ENCODE assay signal across 8 cellular contexts in the genomic region with DNA sequence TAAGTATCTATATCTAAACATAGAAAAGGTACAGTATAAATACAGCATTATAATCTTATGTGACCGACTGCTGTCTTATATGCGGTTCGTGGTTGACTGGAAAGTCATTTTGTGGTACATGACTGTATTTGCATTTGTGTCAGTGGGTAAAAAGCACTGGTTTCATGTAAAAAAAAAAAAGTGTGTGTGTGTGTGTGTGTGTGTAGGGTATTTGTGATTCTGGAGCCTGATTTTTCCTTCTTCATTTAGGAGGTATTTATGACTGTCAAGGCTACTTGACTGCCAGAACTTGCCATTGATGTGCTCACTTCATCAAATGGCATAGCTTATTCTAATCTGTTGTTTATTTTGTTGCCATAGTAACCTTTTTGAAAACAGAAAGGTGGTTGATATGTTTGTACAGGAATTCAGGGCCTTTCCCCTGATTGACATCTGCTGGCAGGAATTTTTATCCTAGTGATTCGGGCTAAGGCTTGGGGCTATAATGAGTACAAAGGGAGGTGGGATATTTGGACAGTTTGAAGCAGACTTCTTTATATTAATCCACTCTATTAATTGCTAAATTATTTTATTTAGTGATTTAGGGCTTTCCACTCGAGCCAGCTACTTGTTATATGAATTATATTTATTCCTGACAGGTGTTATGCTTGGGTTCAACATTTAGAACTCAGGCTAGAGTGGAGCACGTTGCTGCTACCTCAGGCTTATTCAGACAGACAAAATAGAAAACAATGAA.
DNase-seq lines count a peak whose midpoint lies in the region; ATAC-seq and TF ChIP-seq lines count a peak whose summit lies in the region.

No MANE protein-coding gene starts in this region.

- no peaks in the 10 kb centered on the region for H3K27me3 ChIP-seq in Peyer's patch

- H3K4me3 ChIP-seq in choroid plexus epithelial cell (ENCODE audit: low read depth, low read length) (no peak overlapping the region), Peyer's patch (no peak overlapping the region)

- peak; percentile 4 for DNase-seq in CD1c-positive myeloid dendritic cell (ENCODE audit: extremely low spot score)
- DNase-seq in NCI-H526 treated with DMSO at 0.1 percent for 48 hours (lab: John Stamatoyannopoulos, UW) = peak; percentile 77
- DNase-seq in choroid plexus epithelial cell (ENCODE audit: low read depth) = peak; percentile 70
- peak; percentile 56 for DNase-seq in myocyte (ENCODE audit: low read depth)
- no peak for DNase-seq in Peyer's patch
- no peak for DNase-seq in NCI-H446 (lab: John Stamatoyannopoulos, UW)

- ATAC-seq in GM19025 (IDR thresholded peaks at IDR 0.05; ENCODE audit: low read depth, unreplicated experiment) (peak; percentile 61), HG03108 (IDR thresholded peaks at IDR 0.05; ENCODE audit: unreplicated experiment) (peak; percentile 77)

- TF ChIP-seq POLR2A in Peyer's patch (IDR thresholded peaks at IDR 0.05) = no peak

- H3K4me1 ChIP-seq in Peyer's patch = peaks cover 0 to 27% (median 6%) of the 10 kb centered on the region in 4 donors

- TF ChIP-seq CTCF in choroid plexus epithelial cell (conservative IDR thresholded peaks at IDR 0.05; ENCODE audit: low read depth, low read length) = no peak
- TF ChIP-seq CTCF in Peyer's patch (IDR thresholded peaks at IDR 0.05) = peak in 1 of 6 experiments; percentile 27

- H3K9me3 ChIP-seq in Peyer's patch = no peaks in the 10 kb centered on the region

- H3K27ac ChIP-seq in Peyer's patch = peak overlapping the region in 1 of 4 donors; percentile 4

- no peaks in the 10 kb centered on the region for H3K36me3 ChIP-seq in Peyer's patch

Comparison
In these comparisons a context has a peak if more than half of its experiments do, and no peak if none do; other contexts are left out.
1. DNase-seq: peak in CD1c-positive myeloid dendritic cell (single experiment), NCI-H526 treated with DMSO at 0.1 percent for 48 hours (single experiment), choroid plexus epithelial cell (single experiment) and myocyte (single experiment); none in Peyer's patch (0 of 3) and NCI-H446 (0 of 2).